1 cellular context compared by ENCODE assay signal in the genomic region with DNA sequence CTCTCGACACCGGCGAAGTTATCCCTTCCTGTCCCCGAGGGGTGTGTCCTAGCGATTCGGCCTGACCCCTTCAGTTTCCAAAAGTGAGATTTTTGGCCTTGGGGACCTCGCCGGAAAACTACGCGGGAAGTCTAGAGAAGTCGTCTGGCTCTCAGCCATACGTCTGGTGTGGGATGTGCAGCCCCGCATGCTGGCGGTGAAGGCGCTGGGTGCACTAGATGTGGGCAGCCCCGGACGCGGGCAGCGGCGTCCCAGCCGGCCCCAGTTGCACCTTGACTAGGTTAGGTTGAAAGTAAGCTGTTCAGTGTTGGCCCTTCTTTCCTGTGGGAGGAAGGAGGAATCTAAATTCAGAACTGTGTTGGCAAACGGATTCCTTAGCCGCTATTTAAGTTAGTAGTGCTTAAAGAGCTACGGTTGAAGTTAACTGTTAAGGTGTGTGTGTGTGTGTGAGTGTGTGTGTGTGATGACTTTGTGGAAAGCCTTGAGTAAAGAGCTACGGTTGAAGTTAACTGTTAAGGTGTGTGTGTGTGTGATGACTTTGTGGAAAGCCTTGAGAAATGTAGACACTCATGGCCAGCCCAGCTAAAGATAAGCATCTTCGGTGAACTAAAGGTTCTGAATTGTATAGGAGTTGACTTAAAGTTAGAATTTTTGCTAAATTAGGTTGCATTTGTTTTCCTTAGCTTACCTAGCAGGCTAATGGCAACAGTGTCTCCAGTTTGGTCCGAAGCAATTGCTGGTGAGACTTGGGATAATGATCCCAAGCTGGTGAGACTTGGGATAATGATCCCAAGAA.
TF ChIP-seq lines count a peak whose summit lies in the region.

No MANE protein-coding gene starts in this region.

TF ChIP-seq in GM12878, 131 proteins besides CTCF, POLR2A, EP300 and RAD21 (continued from another document and continues in another):
- TF ChIP-seq PAX5 (IDR thresholded peaks at IDR 0.05; ENCODE audit: borderline replicate concordance, low read depth, low read length): no peak
- no peak for TF ChIP-seq SREBF1 (IDR thresholded peaks at IDR 0.05; ENCODE audit: low read length)
- no peak for TF ChIP-seq SMAD5 (IDR thresholded peaks at IDR 0.05; ENCODE audit: low read depth)
- TF ChIP-seq KAT2A (conservative IDR thresholded peaks at IDR 0.05; ENCODE audit: control insufficient read depth, low read depth, low read length): no peak
- no peak for TF ChIP-seq SUZ12 (IDR thresholded peaks at IDR 0.05; ENCODE audit: unreplicated experiment)
- TF ChIP-seq MTA3 (IDR thresholded peaks at IDR 0.05; ENCODE audit: borderline replicate concordance, low read length): 0 out of 2 replicates have a peak, but pooled peaks have one; percentile 32
- TF ChIP-seq ZBTB33 (IDR thresholded peaks at IDR 0.05): no peak
- TF ChIP-seq, protein P1, sequence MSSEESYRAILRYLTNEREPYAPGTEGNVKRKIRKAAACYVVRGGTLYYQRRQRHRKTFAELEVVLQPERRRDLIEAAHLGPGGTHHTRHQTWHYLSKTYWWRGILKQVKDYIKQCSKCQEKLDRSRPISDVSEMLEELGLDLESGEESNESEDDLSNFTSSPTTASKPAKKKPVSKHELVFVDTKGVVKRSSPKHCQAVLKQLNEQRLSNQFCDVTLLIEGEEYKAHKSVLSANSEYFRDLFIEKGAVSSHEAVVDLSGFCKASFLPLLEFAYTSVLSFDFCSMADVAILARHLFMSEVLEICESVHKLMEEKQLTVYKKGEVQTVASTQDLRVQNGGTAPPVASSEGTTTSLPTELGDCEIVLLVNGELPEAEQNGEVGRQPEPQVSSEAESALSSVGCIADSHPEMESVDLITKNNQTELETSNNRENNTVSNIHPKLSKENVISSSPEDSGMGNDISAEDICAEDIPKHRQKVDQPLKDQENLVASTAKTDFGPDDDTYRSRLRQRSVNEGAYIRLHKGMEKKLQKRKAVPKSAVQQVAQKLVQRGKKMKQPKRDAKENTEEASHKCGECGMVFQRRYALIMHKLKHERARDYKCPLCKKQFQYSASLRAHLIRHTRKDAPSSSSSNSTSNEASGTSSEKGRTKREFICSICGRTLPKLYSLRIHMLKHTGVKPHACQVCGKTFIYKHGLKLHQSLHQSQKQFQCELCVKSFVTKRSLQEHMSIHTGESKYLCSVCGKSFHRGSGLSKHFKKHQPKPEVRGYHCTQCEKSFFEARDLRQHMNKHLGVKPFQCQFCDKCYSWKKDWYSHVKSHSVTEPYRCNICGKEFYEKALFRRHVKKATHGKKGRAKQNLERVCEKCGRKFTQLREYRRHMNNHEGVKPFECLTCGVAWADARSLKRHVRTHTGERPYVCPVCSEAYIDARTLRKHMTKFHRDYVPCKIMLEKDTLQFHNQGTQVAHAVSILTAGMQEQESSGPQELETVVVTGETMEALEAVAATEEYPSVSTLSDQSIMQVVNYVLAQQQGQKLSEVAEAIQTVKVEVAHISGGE (CRISPR knock-in tag; IDR thresholded peaks at IDR 0.05): no peak
- no peak for TF ChIP-seq ELK1 (IDR thresholded peaks at IDR 0.05; ENCODE audit: low read depth, low read length)
- 0 out of 2 replicates have a peak, but pooled peaks have one; percentile 31 for TF ChIP-seq RUNX3 (IDR thresholded peaks at IDR 0.05; ENCODE audit: low read length)
- no peak for TF ChIP-seq GABPA (IDR thresholded peaks at IDR 0.05; ENCODE audit: low read depth)
- no peak for TF ChIP-seq YBX1 (IDR thresholded peaks at IDR 0.05)
- peak; percentile 58 for TF ChIP-seq NBN (IDR thresholded peaks at IDR 0.05)
- TF ChIP-seq E2F4 (IDR thresholded peaks at IDR 0.05; ENCODE audit: low read depth, low read length): no peak
- no peak for TF ChIP-seq MTA2 (IDR thresholded peaks at IDR 0.05; ENCODE audit: low read depth)
- no peak for TF ChIP-seq SREBF2 (IDR thresholded peaks at IDR 0.05; ENCODE audit: low read length)
- TF ChIP-seq CHD1 (IDR thresholded peaks at IDR 0.05; ENCODE audit: low read depth, low read length): no peak
- TF ChIP-seq FOXM1 (IDR thresholded peaks at IDR 0.05; ENCODE audit: low read depth, low read length): no peak
- no peak for TF ChIP-seq TCF7 (IDR thresholded peaks at IDR 0.05; ENCODE audit: borderline replicate concordance)
- TF ChIP-seq ATF7 (IDR thresholded peaks at IDR 0.05; ENCODE audit: low read depth): no peak
- TF ChIP-seq PML (IDR thresholded peaks at IDR 0.05; ENCODE audit: low read length): no peak
- TF ChIP-seq ATF3 (IDR thresholded peaks at IDR 0.05; ENCODE audit: borderline replicate concordance, extremely low read depth, low read depth, low read length): no peak
- TF ChIP-seq NFYA (IDR thresholded peaks at IDR 0.05; ENCODE audit: borderline replicate concordance, low read depth, low read length): no peak
- TF ChIP-seq TCF3 (IDR thresholded peaks at IDR 0.05; ENCODE audit: borderline replicate concordance, insufficient read depth, low read depth, low read length): no peak
- TF ChIP-seq MEF2B (IDR thresholded peaks at IDR 0.05; ENCODE audit: partially characterized antibody, poor library complexity, severe bottlenecking): no peak
- TF ChIP-seq SRF (IDR thresholded peaks at IDR 0.05; ENCODE audit: low read depth in 2 of 2, low read length in 2 of 2): no peak
- no peak for TF ChIP-seq ASH2L (IDR thresholded peaks at IDR 0.05; ENCODE audit: borderline replicate concordance, low read depth)
- TF ChIP-seq CHD4 (IDR thresholded peaks at IDR 0.05): no peak
- TF ChIP-seq, protein P2, sequence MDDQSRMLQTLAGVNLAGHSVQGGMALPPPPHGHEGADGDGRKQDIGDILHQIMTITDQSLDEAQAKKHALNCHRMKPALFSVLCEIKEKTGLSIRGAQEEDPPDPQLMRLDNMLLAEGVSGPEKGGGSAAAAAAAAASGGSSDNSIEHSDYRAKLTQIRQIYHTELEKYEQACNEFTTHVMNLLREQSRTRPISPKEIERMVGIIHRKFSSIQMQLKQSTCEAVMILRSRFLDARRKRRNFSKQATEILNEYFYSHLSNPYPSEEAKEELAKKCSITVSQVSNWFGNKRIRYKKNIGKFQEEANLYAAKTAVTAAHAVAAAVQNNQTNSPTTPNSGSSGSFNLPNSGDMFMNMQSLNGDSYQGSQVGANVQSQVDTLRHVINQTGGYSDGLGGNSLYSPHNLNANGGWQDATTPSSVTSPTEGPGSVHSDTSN (IDR thresholded peaks at IDR 0.05; ENCODE audit: insufficient replicate concordance, low read depth, low read length): no peak
- no peak for TF ChIP-seq DPF2 (IDR thresholded peaks at IDR 0.05)
- no peak for TF ChIP-seq TAF1 (IDR thresholded peaks at IDR 0.05; ENCODE audit: borderline replicate concordance, low read depth, low read length)
- TF ChIP-seq ZBTB4 (CRISPR knock-in tag; IDR thresholded peaks at IDR 0.05): no peak
- no peak for TF ChIP-seq MYC (IDR thresholded peaks at IDR 0.05; ENCODE audit: insufficient read depth, insufficient read length, insufficient replicate concordance, low read length, severe bottlenecking)
- TF ChIP-seq ZSCAN29 (IDR thresholded peaks at IDR 0.05): no peak
- no peak for TF ChIP-seq ZBED1 (IDR thresholded peaks at IDR 0.05; ENCODE audit: borderline replicate concordance)
- no peak for TF ChIP-seq RBBP5 (conservative IDR thresholded peaks at IDR 0.05)
- no peak for TF ChIP-seq POU2F2 (IDR thresholded peaks at IDR 0.05; ENCODE audit: borderline replicate concordance, low read depth, low read length)
- no peak for TF ChIP-seq USF1 (IDR thresholded peaks at IDR 0.05; ENCODE audit: borderline replicate concordance, extremely low read length, insufficient read depth, low read depth, low read length)
- no peak for TF ChIP-seq STAT1 (conservative IDR thresholded peaks at IDR 0.05)
- TF ChIP-seq IKZF2 (IDR thresholded peaks at IDR 0.05): peak; percentile 17 to 28; a peak in 1 of 4 replicates
- no peak for TF ChIP-seq KLF5 (IDR thresholded peaks at IDR 0.05; ENCODE audit: partially characterized antibody)
- TF ChIP-seq CHD2 (IDR thresholded peaks at IDR 0.05; ENCODE audit: borderline replicate concordance, low read depth, low read length): no peak
- no peak for TF ChIP-seq CBX5 (IDR thresholded peaks at IDR 0.05; ENCODE audit: low read depth)
- no peak for TF ChIP-seq BACH1 (IDR thresholded peaks at IDR 0.05; ENCODE audit: borderline replicate concordance)
- TF ChIP-seq, protein P3, sequence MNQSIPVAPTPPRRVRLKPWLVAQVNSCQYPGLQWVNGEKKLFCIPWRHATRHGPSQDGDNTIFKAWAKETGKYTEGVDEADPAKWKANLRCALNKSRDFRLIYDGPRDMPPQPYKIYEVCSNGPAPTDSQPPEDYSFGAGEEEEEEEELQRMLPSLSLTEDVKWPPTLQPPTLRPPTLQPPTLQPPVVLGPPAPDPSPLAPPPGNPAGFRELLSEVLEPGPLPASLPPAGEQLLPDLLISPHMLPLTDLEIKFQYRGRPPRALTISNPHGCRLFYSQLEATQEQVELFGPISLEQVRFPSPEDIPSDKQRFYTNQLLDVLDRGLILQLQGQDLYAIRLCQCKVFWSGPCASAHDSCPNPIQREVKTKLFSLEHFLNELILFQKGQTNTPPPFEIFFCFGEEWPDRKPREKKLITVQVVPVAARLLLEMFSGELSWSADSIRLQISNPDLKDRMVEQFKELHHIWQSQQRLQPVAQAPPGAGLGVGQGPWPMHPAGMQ (IDR thresholded peaks at IDR 0.05; ENCODE audit: borderline replicate concordance): no peak
- no peak for TF ChIP-seq NRF1 (conservative IDR thresholded peaks at IDR 0.05; ENCODE audit: low read depth, low read length)
- no peak for TF ChIP-seq ZNF274 (IDR thresholded peaks at IDR 0.05; ENCODE audit: insufficient read depth, insufficient read length)
- TF ChIP-seq SMAD1 (IDR thresholded peaks at IDR 0.05; ENCODE audit: low read depth, partially characterized antibody): no peak
- TF ChIP-seq STAT3 (IDR thresholded peaks at IDR 0.05; ENCODE audit: low read depth, low read length): no peak
- TF ChIP-seq ETV6 (conservative IDR thresholded peaks at IDR 0.05 in 1 of 2, IDR thresholded peaks at IDR 0.05 in 1 of 2; ENCODE audit: borderline replicate concordance in 1 of 2, low read depth in 1 of 2): no peak
- no peak for TF ChIP-seq RCOR1 (conservative IDR thresholded peaks at IDR 0.05; ENCODE audit: low read depth, low read length)
- TF ChIP-seq CBFB (IDR thresholded peaks at IDR 0.05; ENCODE audit: low read depth): no peak
- no peak for TF ChIP-seq FOS (IDR thresholded peaks at IDR 0.05; ENCODE audit: borderline replicate concordance, extremely low read depth, insufficient read length)
